ENCODE assay signal across 8 cellular contexts in the genomic region with DNA sequence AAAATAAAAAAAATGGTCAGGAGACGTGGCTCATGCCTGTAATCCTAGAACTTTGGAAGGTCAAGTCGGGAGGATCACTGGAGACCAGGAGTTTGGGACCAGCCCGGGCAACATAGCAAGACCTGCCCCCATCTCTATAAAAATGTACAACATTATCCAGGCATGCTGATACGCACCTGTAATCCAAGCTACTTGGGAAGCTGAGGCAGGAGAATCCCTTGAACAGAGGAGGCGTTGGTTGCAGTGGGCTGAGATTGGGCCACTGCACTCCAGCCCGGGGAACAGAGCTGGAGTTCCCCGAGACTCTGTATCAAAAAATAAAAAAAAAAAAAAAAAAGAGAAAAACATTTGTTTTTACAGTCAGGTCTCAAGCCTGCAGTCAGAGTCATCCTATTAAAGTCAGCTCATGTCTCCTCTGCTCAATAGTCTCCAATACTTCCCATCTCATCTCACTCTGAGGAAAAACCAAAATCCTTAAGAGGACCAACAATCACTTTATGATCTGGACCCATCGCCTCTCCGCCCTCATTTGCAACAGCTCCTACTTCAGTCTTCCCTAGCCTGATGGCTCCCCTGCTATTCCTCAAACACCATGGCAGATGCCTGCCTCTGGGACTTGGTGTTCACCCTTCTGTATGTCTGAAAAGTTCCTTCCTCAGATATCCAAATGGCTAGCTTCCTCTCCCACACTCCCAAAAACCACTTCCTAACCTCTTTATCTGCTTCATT.
DNase-seq lines count a peak whose midpoint lies in the region; ATAC-seq, FAIRE-seq and TF ChIP-seq lines count a peak whose summit lies in the region.
"Not testable (repeated sequence)": the region's sequence is repeated elsewhere in the genome, so short reads cannot be mapped to it uniquely, and the experiment has no call there.

No MANE protein-coding gene starts in this region.

- in situ Hi-C loops in HepG2 (cut with HindIII; ENCODE audit: extremely low pct_ligation_motif_present, low pct_unique_long_range_greater_than_20kb): not testable (repeated sequence)

- H3K9me2 ChIP-seq in Karpas-422 (replicated peaks; ENCODE audit: insufficient read depth, low read length): not testable (repeated sequence)

- CTCF ChIA-PET in HepG2 (lab: Yijun Ruan, JAX; ENCODE audit: low intra/inter-chr PET ratio, low total read pairs): not testable (repeated sequence)

- intact Hi-C loops in HepG2 (cut with micrococcal nuclease; ENCODE audit: unreplicated experiment); lower lobe of right lung (cut with DNase I); sciatic nerve (cut with DNase I); upper lobe of right lung (cut with DNase I): not testable (repeated sequence)

- not testable (repeated sequence) for FAIRE-seq in HepG2 (lab: Jason Lieb, UNC)

- not testable (repeated sequence) for TF ChIP-seq CTCF in HepG2 (CRISPR knock-in tag; IDR thresholded peaks at IDR 0.05); lower lobe of right lung (IDR thresholded peaks at IDR 0.05); omental fat pad (IDR thresholded peaks at IDR 0.05); upper lobe of right lung (IDR thresholded peaks at IDR 0.05)

- not testable (repeated sequence) for H4K20me1 ChIP-seq in Karpas-422 (ENCODE audit: insufficient read depth, low read depth, low read length); HepG2 (ENCODE audit: insufficient read depth, low read length)

- not testable (repeated sequence) for H2AFZ ChIP-seq in Karpas-422 (ENCODE audit: low read length); HepG2 (ENCODE audit: low read length)

- not testable (repeated sequence) for H3K4me3 ChIP-seq in Karpas-422 (ENCODE audit: low read length); HepG2 (replicated peaks in 1 of 3; ENCODE audit: insufficient read depth in 1 of 3, low read depth in 2 of 3, low read length in 3 of 3); lower lobe of right lung; upper lobe of right lung
- H3K4me3 ChIP-seq in iPS-20b (ENCODE audit: low read length): 0 out of 2 replicates have a peak overlapping the region, but pooled peaks have one; percentile 9

- not testable (repeated sequence) for H3K9ac ChIP-seq in Karpas-422 (ENCODE audit: low read length); iPS-20b (ENCODE audit: low read depth, low read length); HepG2 (ENCODE audit: insufficient read depth, low read depth, low read length)

- not testable (repeated sequence) for TF ChIP-seq RAD21 in HepG2 (CRISPR knock-in tag; IDR thresholded peaks at IDR 0.05)

- WGBS in HepG2 (ENCODE audit: low lambda C conversion rate): 9% methylated on average over 9 of the region's 9 CpGs

- POLR2A ChIA-PET in HepG2 (lab: Yijun Ruan, JAX): not testable (repeated sequence)

- H3K4me1 ChIP-seq in Karpas-422 (ENCODE audit: low read length); iPS-20b (ENCODE audit: insufficient read depth, low read length); HepG2 (ENCODE audit: insufficient read depth, low read length); lower lobe of right lung; upper lobe of right lung: not testable (repeated sequence)

- ATAC-seq in esophagus mucosa (peak; percentile 2), HepG2 (peak; percentile 40; the same call in 2 of the 3 replicates), lower lobe of right lung (peak; percentile 2 to 6), omental fat pad (ENCODE audit: low FRiP score) (peak; percentile 5), sciatic nerve (peak; percentile 7), upper lobe of right lung (peak; percentile 5)

- H3K4me2 ChIP-seq in Karpas-422 (ENCODE audit: low read depth, low read length, poor library complexity, severe bottlenecking); HepG2 (ENCODE audit: low read depth, low read length): not testable (repeated sequence)

- H3K79me2 ChIP-seq in Karpas-422 (ENCODE audit: low read length); HepG2 (ENCODE audit: insufficient read depth, low read length): not testable (repeated sequence)

- peak; percentile 29 for DNase-seq in Karpas-422
- DNase-seq in HepG2 (ENCODE audit: low spot score); lower lobe of right lung; omental fat pad (ENCODE audit: low spot score); sciatic nerve (ENCODE audit: low spot score); upper lobe of right lung: not testable (repeated sequence)

- H3K36me3 ChIP-seq in Karpas-422 (ENCODE audit: insufficient read depth, low read length); iPS-20b (ENCODE audit: insufficient read depth, low read depth, low read length); HepG2 (replicated peaks in 1 of 2; ENCODE audit: control insufficient read depth in 1 of 2, insufficient read depth in 2 of 2, low read length in 2 of 2); lower lobe of right lung; upper lobe of right lung: not testable (repeated sequence)

- not testable (repeated sequence) for BruUV-seq in HepG2 (replicated peaks; lab: Mats Ljungman, UMichigan)

- TF ChIP-seq POLR2A in HepG2 (IDR thresholded peaks at IDR 0.05; ENCODE audit: insufficient read depth in 1 of 2, low read depth in 2 of 2, low read length in 2 of 2): not testable (repeated sequence)

- peaks cover 53% of the 10 kb centered on the region for H3K9me3 ChIP-seq in Karpas-422 (ENCODE audit: low read length)
- H3K9me3 ChIP-seq in iPS-20b (ENCODE audit: insufficient read depth, low read depth, low read length): peaks cover 94% of the 10 kb centered on the region
- H3K9me3 ChIP-seq in HepG2 (ENCODE audit: low read length): peaks cover 92% of the 10 kb centered on the region
- peaks cover 25% of the 10 kb centered on the region for H3K9me3 ChIP-seq in lower lobe of right lung
- H3K9me3 ChIP-seq in upper lobe of right lung: not testable (repeated sequence)

- not testable (repeated sequence) for H3K27ac ChIP-seq in Karpas-422 (ENCODE audit: low read length); iPS-20b (ENCODE audit: low read length); HepG2 (ENCODE audit: extremely low read length, insufficient read depth, low read length); lower lobe of right lung; upper lobe of right lung

- TF ChIP-seq EP300 in HepG2 (IDR thresholded peaks at IDR 0.05; ENCODE audit: low read depth in 2 of 2, low read length in 2 of 2); HepG2 (CRISPR knock-in tag; IDR thresholded peaks at IDR 0.05; ENCODE audit: borderline replicate concordance): not testable (repeated sequence)

- not testable (repeated sequence) for H3K27me3 ChIP-seq in Karpas-422 (ENCODE audit: low read length); iPS-20b (ENCODE audit: insufficient read depth, low read length); HepG2 (ENCODE audit: control insufficient read depth in 1 of 2, insufficient read depth in 2 of 2, low read length in 2 of 2); lower lobe of right lung (ENCODE audit: low read depth); upper lobe of right lung
